Comparison of ENCODE assay signal across 9 cellular contexts in genomic region chr7:76441792-76442191, GRCh38. TPM values are rescaled to one million over a fixed set of nuclear protein-coding genes. Genes with fewer than 3 reads are reported as not detected.
DNase-seq lines count a peak whose midpoint lies in the region; ATAC-seq and TF ChIP-seq lines count a peak whose summit lies in the region.
"Not testable (repeated sequence)": the region's sequence is repeated elsewhere in the genome, so short reads cannot be mapped to it uniquely, and the experiment has no call there.
"Had no signal": no experiment of that assay in that cellular context is flagged by ENCODE, and none has a peak within 500 bp of the region (broad histone marks: within the 10 kb centered on the region; RNA-seq: fewer than 3 reads in every experiment).

No MANE protein-coding gene starts in this region.

- not testable (repeated sequence) for H3K9me2 ChIP-seq in GM23338 (ENCODE audit: insufficient read depth)

- POLR2A ChIA-PET in CD8-positive, alpha-beta T cell (lab: Charles Lee); activated naive CD8-positive, alpha-beta T cell treated with anti-CD3 and anti-CD28 coated beads, Interleukin-2, amount 10 ng/mL, durations not matched to agents 7 days and 5 days (lab: Charles Lee): not testable (repeated sequence)

- not testable (repeated sequence) for H3K4me3 ChIP-seq in CD8-positive, alpha-beta T cell (ENCODE audit: low read depth, low read length); GM23338; right cardiac atrium (ENCODE audit: low read length); psoas muscle

- H3K36me3 ChIP-seq in CD8-positive, alpha-beta T cell (ENCODE audit: insufficient read depth, low read length); GM23338 (ENCODE audit: insufficient read depth); psoas muscle (ENCODE audit: insufficient read depth in 1 of 2, low read depth in 1 of 2): not testable (repeated sequence)

- not testable (repeated sequence) for H3K9me3 ChIP-seq in CD8-positive, alpha-beta T cell (ENCODE audit: low read length); right cardiac atrium (ENCODE audit: control insufficient read depth, low read length); psoas muscle

- not testable (repeated sequence) for H2AFZ ChIP-seq in GM23338

- not testable (repeated sequence) for TF ChIP-seq CTCF in CD8-positive, alpha-beta T cell (IDR thresholded peaks at IDR 0.05); GM23338 (conservative IDR thresholded peaks at IDR 0.05; ENCODE audit: low read depth in 2 of 2); psoas muscle (IDR thresholded peaks at IDR 0.05)

- H3K4me3 Mint-ChIP-seq in CD8-positive, alpha-beta T cell; GM23338; activated naive CD8-positive, alpha-beta T cell treated with anti-CD3 and anti-CD28 coated beads, Interleukin-2, amount 10 ng/mL, durations not matched to agents 7 days and 5 days: not testable (repeated sequence)

- H3K79me2 ChIP-seq in GM23338 (replicated peaks; ENCODE audit: insufficient read depth): not testable (repeated sequence)

- peaks cover 19% of the 10 kb centered on the region for H3K4me1 ChIP-seq in CD8-positive, alpha-beta T cell (ENCODE audit: insufficient read depth, low read length)
- H3K4me1 ChIP-seq in GM23338 (ENCODE audit: insufficient read depth); right cardiac atrium (ENCODE audit: control insufficient read depth, insufficient read depth, low read length); psoas muscle: not testable (repeated sequence)

- not testable (repeated sequence) for H3K4me2 ChIP-seq in GM23338

- ATAC-seq in CD8-positive, alpha-beta T cell: peak; percentile 71
- ATAC-seq in GM18909 (IDR thresholded peaks at IDR 0.05; ENCODE audit: poor library complexity, unreplicated experiment) (peak; percentile 38), GM23338 (peak; percentile 70), HG03175 (IDR thresholded peaks at IDR 0.05; ENCODE audit: unreplicated experiment) (peak; percentile 47), SK-N-SH treated with all-trans-retinoic acid at 6 μM for 48 hours (peak; percentile 22; the same call in 2 of the 3 replicates), right cardiac atrium (peak; percentile 29 to 46), psoas muscle (peak in 3 of 4 donors; percentile 18 to 41 (median 28))
- peak; percentile 38 for ATAC-seq in activated naive CD8-positive, alpha-beta T cell treated with anti-CD3 and anti-CD28 coated beads, Interleukin-2, amount 10 ng/mL, durations not matched to agents 7 days and 5 days (ENCODE audit: low read depth)

- not testable (repeated sequence) for H3K27ac Mint-ChIP-seq in CD8-positive, alpha-beta T cell; GM23338; activated naive CD8-positive, alpha-beta T cell treated with anti-CD3 and anti-CD28 coated beads, Interleukin-2, amount 10 ng/mL, durations not matched to agents 7 days and 5 days

- 73% methylated on average over 2 of the region's 10 CpGs for WGBS in right cardiac atrium
- WGBS in psoas muscle, 3 donors: 58 to 100% (median 64%) methylated on average over 1 to 2 of the region's 10 CpGs

- not testable (repeated sequence) for H3K27me3 ChIP-seq in CD8-positive, alpha-beta T cell (ENCODE audit: insufficient read depth, low read length); GM23338 (ENCODE audit: insufficient read depth); right cardiac atrium (ENCODE audit: control insufficient read depth, insufficient read depth); psoas muscle (ENCODE audit: insufficient read depth in 3 of 3, low read length in 2 of 3)

- H4K20me1 ChIP-seq in GM23338 (replicated peaks; ENCODE audit: insufficient read depth): not testable (repeated sequence)

- not testable (repeated sequence) for H3K9me3 Mint-ChIP-seq in CD8-positive, alpha-beta T cell; GM23338; activated naive CD8-positive, alpha-beta T cell treated with anti-CD3 and anti-CD28 coated beads, Interleukin-2, amount 10 ng/mL, durations not matched to agents 7 days and 5 days

- intact Hi-C loops in CD8-positive, alpha-beta T cell (cut with DNase I, micrococcal nuclease); right cardiac atrium (cut with DNase I); psoas muscle (cut with DNase I): not testable (repeated sequence)

- H3F3A ChIP-seq in GM23338 (replicated peaks; ENCODE audit: low read depth): not testable (repeated sequence)

- CTCF ChIA-PET in CD8-positive, alpha-beta T cell (lab: Charles Lee): not testable (repeated sequence)

- not testable (repeated sequence) for DNase-seq in CD8-positive, alpha-beta T cell; GM23338 (ENCODE audit: low spot score); activated naive CD8-positive, alpha-beta T cell treated with anti-CD3 and anti-CD28 coated beads, Interleukin-2, amount 10 ng/mL, durations not matched to agents 7 days and 5 days; right cardiac atrium; psoas muscle

- H3K27ac ChIP-seq in CD8-positive, alpha-beta T cell (ENCODE audit: low read depth, low read length); GM23338 (ENCODE audit: low read depth); right cardiac atrium (ENCODE audit: low read length); psoas muscle: not testable (repeated sequence)

- not testable (repeated sequence) for H3K4me1 Mint-ChIP-seq in CD8-positive, alpha-beta T cell (ENCODE audit: low read depth); GM23338; activated naive CD8-positive, alpha-beta T cell treated with anti-CD3 and anti-CD28 coated beads, Interleukin-2, amount 10 ng/mL, durations not matched to agents 7 days and 5 days

- H3K36me3 Mint-ChIP-seq in CD8-positive, alpha-beta T cell; GM23338 (ENCODE audit: low read depth); activated naive CD8-positive, alpha-beta T cell treated with anti-CD3 and anti-CD28 coated beads, Interleukin-2, amount 10 ng/mL, durations not matched to agents 7 days and 5 days: not testable (repeated sequence)

- H3K27me3 Mint-ChIP-seq in CD8-positive, alpha-beta T cell (ENCODE audit: low read depth); GM23338 (ENCODE audit: insufficient read depth, low read depth, poor library complexity); activated naive CD8-positive, alpha-beta T cell treated with anti-CD3 and anti-CD28 coated beads, Interleukin-2, amount 10 ng/mL, durations not matched to agents 7 days and 5 days: not testable (repeated sequence)

RNA-seq across cellular contexts. Expression of gene ZP3, which starts 17.0 kb away (rescaled TPM):
- 1 to 10 TPM; 6.6 to 9.8 TPM for total RNA-seq in CD8-positive, alpha-beta T cell
- 4.3 and 5.1 TPM in 2 replicates for total RNA-seq in GM23338 (2014; rRNA removed; shearing (Covaris generic))
- polyA plus RNA-seq in GM23338 (2016; fragmentation: Nextera tagmentation; extraction: Ambion mirVana) (9.6 and 15.2 TPM in 2 replicates), right cardiac atrium (0.77 TPM), psoas muscle (under 1 TPM; 0.23 to 0.52 (median 0.32) TPM)
- 1 to 10 TPM in 1 of 2 experiments, under 1 TPM in 1; 0.80 to 1.3 TPM for total RNA-seq in activated naive CD8-positive, alpha-beta T cell treated with anti-CD3 and anti-CD28 coated beads, Interleukin-2, amount 10 ng/mL, durations not matched to agents 7 days and 5 days
- total RNA-seq in right cardiac atrium (1 to 10 TPM in 2 of 4 donors, under 1 TPM in 1, not detected in 1; 0.50 to 2.5 (median 2.4) TPM), psoas muscle (10 to 100 TPM in 1 of 4 donors, 1 to 10 TPM in 1, under 1 TPM in 1, not detected in 1; 0.96 to 12.3 (median 4.0) TPM)

RNA-seq across cellular contexts. Expression of gene DTX2, which starts 19.7 kb away (rescaled TPM):
- 10 to 100 TPM; 17.4 to 18.9 TPM for total RNA-seq in CD8-positive, alpha-beta T cell
- total RNA-seq in GM23338 (2014; rRNA removed; shearing (Covaris generic)): 72.8 and 77.9 TPM in 2 replicates
- polyA plus RNA-seq in GM23338 (2016; fragmentation: Nextera tagmentation; extraction: Ambion mirVana) (29.7 and 36.1 TPM in 2 replicates), right cardiac atrium (9.6 TPM), psoas muscle (10 to 100 TPM; 12.8 to 21.5 (median 18.1) TPM)
- 10 to 100 TPM; 34.3 to 38.6 TPM for total RNA-seq in activated naive CD8-positive, alpha-beta T cell treated with anti-CD3 and anti-CD28 coated beads, Interleukin-2, amount 10 ng/mL, durations not matched to agents 7 days and 5 days
- total RNA-seq in right cardiac atrium (10 to 100 TPM in 3 of 4 donors, 1 to 10 TPM in 1; 6.3 to 14.2 (median 11.1) TPM), psoas muscle (10 to 100 TPM; 10.5 to 15.7 (median 14.6) TPM)

RNA-seq across cellular contexts. Expression of gene SSC4D, which starts 32.3 kb away (rescaled TPM):
- not detected for total RNA-seq in CD8-positive, alpha-beta T cell
- 11.4 and 12.7 TPM in 2 replicates for total RNA-seq in GM23338 (2014; rRNA removed; shearing (Covaris generic))
- 4.9 and 9.7 TPM in 2 replicates for polyA plus RNA-seq in GM23338 (2016; fragmentation: Nextera tagmentation; extraction: Ambion mirVana)
- total RNA-seq in activated naive CD8-positive, alpha-beta T cell treated with anti-CD3 and anti-CD28 coated beads, Interleukin-2, amount 10 ng/mL, durations not matched to agents 7 days and 5 days: under 1 TPM; 0.34 to 0.42 TPM
- total RNA-seq in right cardiac atrium: 1 to 10 TPM in 2 of 4 donors, under 1 TPM in 2; 0.78 to 1.3 (median 0.96) TPM
- polyA plus RNA-seq in right cardiac atrium: 2.1 TPM
- 1 to 10 TPM in 1 of 4 donors, under 1 TPM in 3; 0.79 to 1.0 (median 0.86) TPM for total RNA-seq in psoas muscle
- 1 to 10 TPM; 1.3 to 3.3 (median 2.7) TPM for polyA plus RNA-seq in psoas muscle
- total RNA-seq: ascending aorta had no signal
